ENCODE assay signal across 14 cellular contexts in the genomic region with DNA sequence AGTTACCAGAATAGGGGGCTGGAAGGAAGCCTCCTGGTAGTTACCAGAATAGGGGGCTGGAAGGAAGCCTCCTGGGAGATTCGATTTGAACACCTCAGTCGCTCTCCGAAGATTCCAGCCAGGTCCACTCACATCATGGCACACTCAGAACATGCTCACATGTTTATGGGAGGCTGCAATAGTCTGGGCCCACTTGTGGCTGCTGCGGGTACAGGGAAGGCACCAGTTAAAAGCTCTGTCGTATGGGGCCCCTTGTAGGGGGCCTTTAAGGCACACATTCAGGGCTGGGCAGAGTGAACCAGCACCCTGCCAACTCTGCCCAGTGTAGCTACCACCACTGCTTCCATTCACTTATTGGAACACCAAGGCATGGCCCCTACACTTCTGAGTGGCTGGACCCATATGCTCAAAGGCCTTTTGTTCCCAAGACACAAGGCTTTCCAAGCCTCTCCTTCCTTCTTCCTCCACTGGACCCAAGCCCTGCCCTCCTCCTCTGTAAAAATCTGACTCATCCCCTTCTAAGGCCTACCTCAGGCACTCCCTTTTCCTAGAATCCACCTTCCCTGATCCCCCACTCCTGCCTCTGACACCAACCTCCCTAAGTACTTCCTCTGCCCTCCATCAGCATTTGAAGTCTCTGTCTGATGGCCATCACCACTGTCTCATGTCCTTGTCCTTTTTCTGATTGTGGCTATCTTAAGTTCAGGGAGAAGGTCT. TPM values are rescaled to one million over a fixed set of nuclear protein-coding genes. Genes with fewer than 3 reads are reported as not detected.
DNase-seq lines count a peak whose midpoint lies in the region; ATAC-seq, FAIRE-seq and TF ChIP-seq lines count a peak whose summit lies in the region.
"Had no signal": no experiment of that assay in that cellular context is flagged by ENCODE, and none has a peak within 500 bp of the region (broad histone marks: within the 10 kb centered on the region; RNA-seq: fewer than 3 reads in every experiment).

No MANE protein-coding gene starts in this region.

- ATAC-seq in omental fat pad (ENCODE audit: low FRiP score) (peak; percentile 31), GM19328 (IDR thresholded peaks at IDR 0.05; ENCODE audit: unreplicated experiment) (no peak)
- ATAC-seq: GM23338, right lobe of liver had no signal

- H3K4me1 Mint-ChIP-seq in T-helper 1 cell treated with Interleukin-12 subunit alpha and Interleukin-12 subunit beta and Interleukin-4 antibody, amounts not matched to agents 30 μg/mL and 1 μg/mL, for 36 hours (ENCODE audit: low read depth) = peaks cover 22% of the 10 kb centered on the region
- H3K4me1 Mint-ChIP-seq: GM23338 had no signal

- no peaks in the 10 kb centered on the region for H3K9me3 Mint-ChIP-seq in T-helper 1 cell treated with Interleukin-12 subunit alpha and Interleukin-12 subunit beta and Interleukin-4 antibody, amounts not matched to agents 30 μg/mL and 1 μg/mL, for 36 hours
- H3K9me3 Mint-ChIP-seq: GM23338 had no signal

- H3K4me3 ChIP-seq in coronary artery = no peak overlapping the region
- H3K4me3 ChIP-seq: GM23338, right lobe of liver had no signal

- H3K4me3 Mint-ChIP-seq in T-helper 1 cell treated with Interleukin-12 subunit alpha and Interleukin-12 subunit beta and Interleukin-4 antibody, amounts not matched to agents 30 μg/mL and 1 μg/mL, for 36 hours = no peak overlapping the region
- H3K4me3 Mint-ChIP-seq: GM23338 had no signal

- no peaks in the 10 kb centered on the region for H3K27me3 Mint-ChIP-seq in T-helper 1 cell treated with Interleukin-12 subunit alpha and Interleukin-12 subunit beta and Interleukin-4 antibody, amounts not matched to agents 30 μg/mL and 1 μg/mL, for 36 hours (ENCODE audit: low read depth)

- H3K36me3 Mint-ChIP-seq in T-helper 1 cell treated with Interleukin-12 subunit alpha and Interleukin-12 subunit beta and Interleukin-4 antibody, amounts not matched to agents 30 μg/mL and 1 μg/mL, for 36 hours (ENCODE audit: low read depth) = peaks cover 57% of the 10 kb centered on the region

- DNase-seq in T-helper 1 cell (no peak), M059J (ENCODE audit: low read depth) (peak; percentile 58), coronary artery (ENCODE audit: low spot score) (peak; percentile 41), omental fat pad (ENCODE audit: low spot score) (no peak), SK-N-DZ (ENCODE audit: low spot score) (no peak), RCC 7860 (ENCODE audit: low spot score) (no peak)
- DNase-seq: mesendoderm, NCI-H1930, NCI-H524 had no signal

- no peak for FAIRE-seq in RCC 7860 (lab: Jason Lieb, UNC)

- peak overlapping the region in 1 of 2 donors; percentile 18 for H3K27ac ChIP-seq in coronary artery
- H3K27ac ChIP-seq: 22Rv1, right lobe of liver had no signal

- peak overlapping the region; percentile 1 for H3K27ac Mint-ChIP-seq in T-helper 1 cell treated with Interleukin-12 subunit alpha and Interleukin-12 subunit beta and Interleukin-4 antibody, amounts not matched to agents 30 μg/mL and 1 μg/mL, for 36 hours
- H3K27ac Mint-ChIP-seq: GM23338 had no signal

- TF ChIP-seq CTCF in coronary artery (IDR thresholded peaks at IDR 0.05) (no peak), omental fat pad (IDR thresholded peaks at IDR 0.05) (no peak)

RNA-seq across cellular contexts. Expression of a gene that starts 28.0 kb away (rescaled TPM):
- 4.6 and 4.7 TPM in 2 replicates for total RNA-seq in M059J (2014; rRNA removed; shearing (Covaris generic))
- 10 to 100 TPM in 2 of 4 donors, 1 to 10 TPM in 2; 6.7 to 15.1 (median 8.6) TPM for total RNA-seq in omental fat pad
- 8.2 and 10.9 TPM in 2 replicates for polyA plus RNA-seq in SK-N-DZ (2014; cell fraction: cytosol; rRNA removed)
- polyA plus RNA-seq in SK-N-DZ (2014; cell fraction: nucleus; rRNA removed) = 34.7 and 54.8 TPM in 2 replicates

RNA-seq across cellular contexts. Expression of a gene that starts 28.3 kb away (rescaled TPM):
- 3.3 and 7.7 TPM in 2 replicates for total RNA-seq in M059J (2014; rRNA removed; shearing (Covaris generic))
- total RNA-seq in omental fat pad = 10 to 100 TPM in 3 of 4 donors, 1 to 10 TPM in 1; 9.6 to 21.5 (median 13.7) TPM
- 4.4 and 5.4 TPM in 2 replicates for polyA plus RNA-seq in SK-N-DZ (2014; cell fraction: cytosol; rRNA removed)
- 1.3 and 3.5 TPM in 2 replicates for polyA plus RNA-seq in SK-N-DZ (2014; cell fraction: nucleus; rRNA removed)

Comparison
In these comparisons a context has a peak if more than half of its experiments do, and no peak if none do; other contexts are left out.
1. DNase-seq: peak in M059J (single experiment) and coronary artery (single experiment); none in T-helper 1 cell (0 of 5), omental fat pad (single experiment), SK-N-DZ (single experiment) and RCC 7860 (single experiment).